ENCODE assay signal across 1 cellular context in the genomic region with DNA sequence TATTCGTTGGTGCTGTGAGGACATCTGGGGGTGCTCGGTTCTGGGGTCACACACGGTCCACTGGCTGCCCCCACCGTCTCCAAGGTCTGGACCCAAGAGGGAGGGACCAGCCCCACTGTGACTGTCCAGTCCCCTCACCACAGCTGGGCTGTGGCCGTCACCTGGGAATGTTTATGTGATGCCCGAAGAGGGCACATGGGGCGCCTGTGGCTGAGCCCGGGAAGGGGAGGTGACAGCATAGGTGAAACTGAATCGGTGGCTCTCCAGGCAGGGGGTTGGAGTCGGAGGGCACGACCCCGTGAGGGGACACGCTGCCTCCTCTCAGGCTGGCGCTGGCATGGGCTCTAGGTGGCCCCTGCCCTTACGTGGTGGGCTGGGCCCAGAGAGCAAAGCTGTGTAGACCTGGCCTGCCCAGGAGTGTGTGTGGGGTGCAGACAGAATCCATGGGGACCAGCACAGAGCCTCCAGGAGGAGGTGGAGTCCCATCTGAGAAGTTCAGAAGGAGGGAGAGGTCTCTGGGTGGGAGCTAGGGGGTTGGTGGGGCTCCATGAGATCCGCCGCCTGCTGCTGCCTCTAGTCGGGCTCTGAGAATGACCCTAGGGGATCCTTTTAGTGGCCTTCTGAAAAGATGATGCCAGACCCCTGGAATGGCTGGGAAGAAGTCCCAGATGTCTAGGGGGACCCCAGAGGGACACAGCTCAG.
TF ChIP-seq lines count a peak whose summit lies in the region.

No MANE protein-coding gene starts in this region.

TF ChIP-seq in H1, 55 proteins besides CTCF, POLR2A, EP300 and RAD21:
- TF ChIP-seq HDAC6 (IDR thresholded peaks at IDR 0.05; ENCODE audit: low read depth, low read length): no peak
- no peak for TF ChIP-seq GTF2F1 (IDR thresholded peaks at IDR 0.05; ENCODE audit: borderline replicate concordance, low read depth, low read length)
- no peak for TF ChIP-seq CHD2 (IDR thresholded peaks at IDR 0.05; ENCODE audit: low read length)
